Comparison of ENCODE assay signal across 22 cellular contexts in the genomic region with DNA sequence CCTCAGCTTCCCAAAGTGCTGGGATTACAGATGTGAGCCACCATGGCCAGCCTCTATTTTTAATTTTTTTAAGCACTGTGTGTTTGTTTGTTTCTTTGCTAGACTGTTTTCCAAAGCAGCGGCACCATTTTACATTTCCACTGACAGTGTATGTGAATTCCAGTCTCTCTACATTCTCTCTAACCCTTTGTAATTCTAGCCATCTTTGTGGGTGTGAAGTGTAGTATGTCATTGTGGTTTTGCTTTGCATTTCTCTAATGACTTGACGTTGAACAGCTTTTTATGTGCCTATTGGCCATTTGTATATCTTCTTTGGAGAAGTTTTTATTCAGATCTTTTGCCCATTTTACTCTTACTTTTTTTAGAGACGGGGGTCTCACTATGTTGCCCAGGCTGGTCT. TPM values are rescaled to one million over a fixed set of nuclear protein-coding genes. Genes with fewer than 3 reads are reported as not detected.
DNase-seq lines count a peak whose midpoint lies in the region; ATAC-seq lines count a peak whose summit lies in the region.
"Had no signal": no experiment of that assay in that cellular context is flagged by ENCODE, and none has a peak within 500 bp of the region (broad histone marks: within the 10 kb centered on the region; RNA-seq: fewer than 3 reads in every experiment).

No MANE protein-coding gene starts in this region.

- H3K27me3 Mint-ChIP-seq in activated CD4-positive, alpha-beta T cell treated with anti-CD3 and anti-CD28 coated beads, Interleukin-2, amount 10 ng/mL, durations not matched to agents 24 days and 14 days = no peaks in the 10 kb centered on the region
- H3K27me3 Mint-ChIP-seq in activated naive CD8-positive, alpha-beta T cell = no peaks in the 10 kb centered on the region
- no peaks in the 10 kb centered on the region for H3K27me3 Mint-ChIP-seq in activated naive CD8-positive, alpha-beta T cell treated with anti-CD3 and anti-CD28 coated beads, Interleukin-2, amount 50 U/mL, for 24 hours
- H3K27me3 Mint-ChIP-seq in activated naive CD8-positive, alpha-beta T cell treated with anti-CD3 and anti-CD28 coated beads, Interleukin-2, amount 10 ng/mL, durations not matched to agents 7 days and 5 days = no peaks in the 10 kb centered on the region
- H3K27me3 Mint-ChIP-seq: CD4-positive, alpha-beta memory T cell; IgD-negative memory B cell had no signal

- H3K4me1 Mint-ChIP-seq in activated CD4-positive, alpha-beta T cell treated with anti-CD3 and anti-CD28 coated beads, Interleukin-2, amount 10 ng/mL, durations not matched to agents 24 days and 14 days = peaks cover 18% of the 10 kb centered on the region
- peaks cover 16% of the 10 kb centered on the region for H3K4me1 Mint-ChIP-seq in activated naive CD8-positive, alpha-beta T cell (ENCODE audit: low read depth)
- H3K4me1 Mint-ChIP-seq in activated naive CD8-positive, alpha-beta T cell treated with anti-CD3 and anti-CD28 coated beads, Interleukin-2, amount 50 U/mL, for 24 hours = peaks cover 17% of the 10 kb centered on the region
- peaks cover 40% of the 10 kb centered on the region for H3K4me1 Mint-ChIP-seq in activated naive CD8-positive, alpha-beta T cell treated with anti-CD3 and anti-CD28 coated beads, Interleukin-2, amount 10 ng/mL, durations not matched to agents 7 days and 5 days

- POLR2A ChIA-PET in activated naive CD8-positive, alpha-beta T cell treated with anti-CD3 and anti-CD28 coated beads, Interleukin-2, amount 10 ng/mL, durations not matched to agents 7 days and 5 days (lab: Charles Lee) = no interaction called here

- no peak for DNase-seq in activated CD4-positive, alpha-beta T cell treated with anti-CD3 and anti-CD28 coated beads, Interleukin-2, amount 10 ng/mL, durations not matched to agents 24 days and 14 days
- DNase-seq in activated CD4-positive, alpha-beta T cell treated with anti-CD3 and anti-CD28 coated beads, Interleukin-2, amount 50 U/mL, for 48 hours = no peak
- no peak for DNase-seq in activated naive CD8-positive, alpha-beta T cell treated with anti-CD3 and anti-CD28 coated beads, Interleukin-2, amount 50 U/mL, for 24 hours
- no peak for DNase-seq in activated naive CD8-positive, alpha-beta T cell treated with anti-CD3 and anti-CD28 coated beads, Interleukin-2, amount 10 ng/mL, durations not matched to agents 7 days and 5 days
- DNase-seq in NCI-H526 (lab: John Stamatoyannopoulos, UW) = no peak
- DNase-seq: DMS153; GF-D8; GM23248; Karpas-422; MG63; NCI-H1092; NCI-H1436 treated with DMSO at 0.1 percent for 48 hours; NCI-H2029; NCI-H748 treated with DMSO at 0.1 percent for 48 hours; NK-92 treated with Interleukin-12 subunit alpha and Interleukin-12 subunit beta, amount 100 ng/mL, for 24 hours had no signal

- no peak overlapping the region for H3K4me3 Mint-ChIP-seq in activated CD4-positive, alpha-beta T cell treated with anti-CD3 and anti-CD28 coated beads, Interleukin-2, amount 10 ng/mL, durations not matched to agents 24 days and 14 days
- H3K4me3 Mint-ChIP-seq in activated naive CD8-positive, alpha-beta T cell = no peak overlapping the region
- H3K4me3 Mint-ChIP-seq in activated naive CD8-positive, alpha-beta T cell treated with anti-CD3 and anti-CD28 coated beads, Interleukin-2, amount 50 U/mL, for 24 hours = no peak overlapping the region
- H3K4me3 Mint-ChIP-seq in activated naive CD8-positive, alpha-beta T cell treated with anti-CD3 and anti-CD28 coated beads, Interleukin-2, amount 10 ng/mL, durations not matched to agents 7 days and 5 days = peak overlapping the region; percentile 37
- H3K4me3 Mint-ChIP-seq: CD4-positive, alpha-beta memory T cell had no signal

- ATAC-seq in activated naive CD8-positive, alpha-beta T cell treated with anti-CD3 and anti-CD28 coated beads, Interleukin-2, amount 50 U/mL, for 24 hours = no peak
- no peak for ATAC-seq in activated naive CD8-positive, alpha-beta T cell treated with anti-CD3 and anti-CD28 coated beads, Interleukin-2, amount 10 ng/mL, durations not matched to agents 7 days and 5 days (ENCODE audit: low read depth)
- no peak for ATAC-seq in GM18511 (IDR thresholded peaks at IDR 0.05; ENCODE audit: unreplicated experiment)
- ATAC-seq: HCT116, Right ventricle myocardium inferior had no signal

- peaks cover 32% of the 10 kb centered on the region for H3K36me3 Mint-ChIP-seq in activated CD4-positive, alpha-beta T cell treated with anti-CD3 and anti-CD28 coated beads, Interleukin-2, amount 10 ng/mL, durations not matched to agents 24 days and 14 days (ENCODE audit: low read depth)
- H3K36me3 Mint-ChIP-seq in activated naive CD8-positive, alpha-beta T cell = peaks cover 3% of the 10 kb centered on the region
- peaks cover 20% of the 10 kb centered on the region for H3K36me3 Mint-ChIP-seq in activated naive CD8-positive, alpha-beta T cell treated with anti-CD3 and anti-CD28 coated beads, Interleukin-2, amount 50 U/mL, for 24 hours (ENCODE audit: low read depth)
- H3K36me3 Mint-ChIP-seq in activated naive CD8-positive, alpha-beta T cell treated with anti-CD3 and anti-CD28 coated beads, Interleukin-2, amount 10 ng/mL, durations not matched to agents 7 days and 5 days = peaks cover 27% of the 10 kb centered on the region

- intact Hi-C loops in activated CD4-positive, alpha-beta T cell treated with anti-CD3 and anti-CD28 coated beads, Interleukin-2, amount 10 ng/mL, durations not matched to agents 24 days and 14 days (cut with micrococcal nuclease) = no loop called here

- no peaks in the 10 kb centered on the region for H3K9me3 Mint-ChIP-seq in activated CD4-positive, alpha-beta T cell treated with anti-CD3 and anti-CD28 coated beads, Interleukin-2, amount 10 ng/mL, durations not matched to agents 24 days and 14 days
- no peaks in the 10 kb centered on the region for H3K9me3 Mint-ChIP-seq in activated naive CD8-positive, alpha-beta T cell (ENCODE audit: low read depth)
- H3K9me3 Mint-ChIP-seq in activated naive CD8-positive, alpha-beta T cell treated with anti-CD3 and anti-CD28 coated beads, Interleukin-2, amount 50 U/mL, for 24 hours = no peaks in the 10 kb centered on the region
- H3K9me3 Mint-ChIP-seq in activated naive CD8-positive, alpha-beta T cell treated with anti-CD3 and anti-CD28 coated beads, Interleukin-2, amount 10 ng/mL, durations not matched to agents 7 days and 5 days = no peaks in the 10 kb centered on the region
- H3K9me3 Mint-ChIP-seq: IgD-negative memory B cell had no signal

- H3K27ac Mint-ChIP-seq in activated CD4-positive, alpha-beta T cell treated with anti-CD3 and anti-CD28 coated beads, Interleukin-2, amount 10 ng/mL, durations not matched to agents 24 days and 14 days = peak overlapping the region; percentile 37
- H3K27ac Mint-ChIP-seq in activated naive CD8-positive, alpha-beta T cell = peak overlapping the region; percentile 10
- no peak overlapping the region for H3K27ac Mint-ChIP-seq in activated naive CD8-positive, alpha-beta T cell treated with anti-CD3 and anti-CD28 coated beads, Interleukin-2, amount 50 U/mL, for 24 hours
- peak overlapping the region; percentile 64 for H3K27ac Mint-ChIP-seq in activated naive CD8-positive, alpha-beta T cell treated with anti-CD3 and anti-CD28 coated beads, Interleukin-2, amount 10 ng/mL, durations not matched to agents 7 days and 5 days

RNA-seq across cellular contexts. Expression of a gene that starts 11.6 kb away (rescaled TPM):
- total RNA-seq in activated CD4-positive, alpha-beta T cell treated with anti-CD3 and anti-CD28 coated beads, Interleukin-2, amount 10 ng/mL, durations not matched to agents 24 days and 14 days = 122 and 125 TPM in 2 replicates
- 100 to 1,000 TPM; 152 to 155 TPM for total RNA-seq in activated naive CD8-positive, alpha-beta T cell treated with anti-CD3 and anti-CD28 coated beads, Interleukin-2, amount 10 ng/mL, durations not matched to agents 7 days and 5 days

RNA-seq across cellular contexts. Expression of a gene that starts 24.7 kb away (rescaled TPM):
- 13.3 and 13.7 TPM in 2 replicates for total RNA-seq in activated CD4-positive, alpha-beta T cell treated with anti-CD3 and anti-CD28 coated beads, Interleukin-2, amount 10 ng/mL, durations not matched to agents 24 days and 14 days
- total RNA-seq in activated naive CD8-positive, alpha-beta T cell treated with anti-CD3 and anti-CD28 coated beads, Interleukin-2, amount 10 ng/mL, durations not matched to agents 7 days and 5 days = 10 to 100 TPM; 17.5 to 18.2 TPM

RNA-seq across cellular contexts. Expression of a gene that starts 31.2 kb away (rescaled TPM):
- 5.1 and 5.7 TPM in 2 replicates for total RNA-seq in activated CD4-positive, alpha-beta T cell treated with anti-CD3 and anti-CD28 coated beads, Interleukin-2, amount 10 ng/mL, durations not matched to agents 24 days and 14 days
- 10 to 100 TPM; 12.6 to 13.1 TPM for total RNA-seq in activated naive CD8-positive, alpha-beta T cell treated with anti-CD3 and anti-CD28 coated beads, Interleukin-2, amount 10 ng/mL, durations not matched to agents 7 days and 5 days
- total RNA-seq: OCI-LY7 had no signal

RNA-seq across cellular contexts. Expression of a gene that starts 48.5 kb away (rescaled TPM):
- 0.09 and 0.69 TPM in 2 replicates for total RNA-seq in activated CD4-positive, alpha-beta T cell treated with anti-CD3 and anti-CD28 coated beads, Interleukin-2, amount 10 ng/mL, durations not matched to agents 24 days and 14 days
- total RNA-seq in activated naive CD8-positive, alpha-beta T cell treated with anti-CD3 and anti-CD28 coated beads, Interleukin-2, amount 10 ng/mL, durations not matched to agents 7 days and 5 days = under 1 TPM; 0.40 to 0.50 TPM
- total RNA-seq: GM23248 had no signal

RNA-seq across cellular contexts. Expression of a gene that starts 58.3 kb away (rescaled TPM):
- total RNA-seq in activated CD4-positive, alpha-beta T cell treated with anti-CD3 and anti-CD28 coated beads, Interleukin-2, amount 10 ng/mL, durations not matched to agents 24 days and 14 days = 1.1 and 1.2 TPM in 2 replicates
- 1 to 10 TPM; 1.0 to 1.3 TPM for total RNA-seq in activated naive CD8-positive, alpha-beta T cell treated with anti-CD3 and anti-CD28 coated beads, Interleukin-2, amount 10 ng/mL, durations not matched to agents 7 days and 5 days
- total RNA-seq: OCI-LY7 had no signal
